Comparison of ENCODE assay signal across 1 cellular context in the genomic region with DNA sequence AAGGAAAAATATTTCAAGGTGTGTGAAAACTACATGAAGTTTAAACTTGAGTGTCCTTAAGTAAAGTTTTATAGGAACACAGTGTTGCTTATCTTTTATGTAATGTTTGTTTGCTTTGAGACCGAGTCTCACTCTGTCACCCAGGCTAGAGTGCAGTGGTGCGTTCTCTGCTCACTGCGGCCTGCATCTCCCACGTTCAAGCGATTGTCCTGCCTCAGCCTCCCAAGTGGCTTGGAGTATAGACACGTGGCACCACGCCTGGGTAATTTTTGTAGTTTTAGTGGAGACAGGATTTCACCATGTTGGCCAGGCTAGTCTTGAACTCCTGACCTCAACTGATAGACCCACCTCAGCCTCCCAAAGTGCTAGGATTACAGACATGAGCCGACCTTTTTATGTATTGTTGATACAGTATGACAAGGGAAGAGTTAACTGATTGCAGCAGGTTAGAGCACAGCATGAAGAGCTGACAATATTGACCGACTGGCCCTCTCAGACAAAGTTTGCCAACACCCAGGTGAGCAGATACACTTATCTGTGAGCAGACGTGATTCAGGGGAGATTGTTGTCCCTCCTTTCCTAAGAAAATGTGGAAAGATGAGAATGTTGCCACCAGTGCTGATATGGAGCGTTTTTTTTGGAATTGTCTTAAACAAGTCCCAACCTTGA.
TF ChIP-seq lines count a peak whose summit lies in the region.

No MANE protein-coding gene starts in this region.

TF ChIP-seq in HepG2, 621 proteins besides CTCF, POLR2A, EP300 and RAD21 (continued from another document and continues in another):
- TF ChIP-seq, protein P1, sequence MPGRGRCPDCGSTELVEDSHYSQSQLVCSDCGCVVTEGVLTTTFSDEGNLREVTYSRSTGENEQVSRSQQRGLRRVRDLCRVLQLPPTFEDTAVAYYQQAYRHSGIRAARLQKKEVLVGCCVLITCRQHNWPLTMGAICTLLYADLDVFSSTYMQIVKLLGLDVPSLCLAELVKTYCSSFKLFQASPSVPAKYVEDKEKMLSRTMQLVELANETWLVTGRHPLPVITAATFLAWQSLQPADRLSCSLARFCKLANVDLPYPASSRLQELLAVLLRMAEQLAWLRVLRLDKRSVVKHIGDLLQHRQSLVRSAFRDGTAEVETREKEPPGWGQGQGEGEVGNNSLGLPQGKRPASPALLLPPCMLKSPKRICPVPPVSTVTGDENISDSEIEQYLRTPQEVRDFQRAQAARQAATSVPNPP (CRISPR knock-in tag; IDR thresholded peaks at IDR 0.05) = 0 out of 2 replicates have a peak, but pooled peaks have one; percentile 38
- TF ChIP-seq ZNF44 (CRISPR knock-in tag; IDR thresholded peaks at IDR 0.05) (0 out of 2 replicates have a peak, but pooled peaks have one; percentile 54), HDAC1 (CRISPR knock-in tag; IDR thresholded peaks at IDR 0.05) (0 out of 2 replicates have a peak, but pooled peaks have one; percentile 45), AHR (CRISPR knock-in tag; IDR thresholded peaks at IDR 0.05) (no peak), PHF20 (CRISPR knock-in tag; IDR thresholded peaks at IDR 0.05) (no peak), HNRNPUL1 (IDR thresholded peaks at IDR 0.05; ENCODE audit: low read depth, low read length) (no peak), ZNF816 (CRISPR knock-in tag; IDR thresholded peaks at IDR 0.05; ENCODE audit: borderline replicate concordance) (no peak), ZBTB38 (CRISPR knock-in tag; IDR thresholded peaks at IDR 0.05) (peak; percentile 86), ZNF205 (CRISPR knock-in tag; IDR thresholded peaks at IDR 0.05) (peak; percentile 92), ZNF577 (CRISPR knock-in tag; IDR thresholded peaks at IDR 0.05; ENCODE audit: borderline replicate concordance, low read depth) (no peak), ZNF317 (CRISPR knock-in tag; IDR thresholded peaks at IDR 0.05) (no peak), BORCS8-MEF2B (CRISPR knock-in tag; IDR thresholded peaks at IDR 0.05) (0 out of 2 replicates have a peak, but pooled peaks have one; percentile 26), SAFB2 (CRISPR knock-in tag; IDR thresholded peaks at IDR 0.05; ENCODE audit: borderline replicate concordance, low read depth) (no peak), ZNF713 (CRISPR knock-in tag; IDR thresholded peaks at IDR 0.05) (no peak), ZNF850 (CRISPR knock-in tag; conservative IDR thresholded peaks at IDR 0.05) (no peak), MAFG (CRISPR knock-in tag; IDR thresholded peaks at IDR 0.05) (no peak), SALL1 (CRISPR knock-in tag; IDR thresholded peaks at IDR 0.05) (peak; percentile 55), CHCHD3 (CRISPR knock-in tag; IDR thresholded peaks at IDR 0.05) (no peak), SOX6 (IDR thresholded peaks at IDR 0.05) (no peak), SOX6 (CRISPR knock-in tag; IDR thresholded peaks at IDR 0.05) (0 out of 2 replicates have a peak, but pooled peaks have one; percentile 14), ZNF10 (CRISPR knock-in tag; IDR thresholded peaks at IDR 0.05; ENCODE audit: borderline replicate concordance, low read depth) (no peak), HOXA9 (CRISPR knock-in tag; IDR thresholded peaks at IDR 0.05; ENCODE audit: borderline replicate concordance) (no peak), ZNF232 (CRISPR knock-in tag; IDR thresholded peaks at IDR 0.05; ENCODE audit: borderline replicate concordance) (no peak), ATM (IDR thresholded peaks at IDR 0.05; ENCODE audit: borderline replicate concordance) (no peak), IRX3 (CRISPR knock-in tag; IDR thresholded peaks at IDR 0.05; ENCODE audit: borderline replicate concordance, low read depth) (no peak), SKI (IDR thresholded peaks at IDR 0.05; ENCODE audit: partially characterized antibody) (no peak), SIN3A (IDR thresholded peaks at IDR 0.05; ENCODE audit: borderline replicate concordance, low read depth, low read length) (no peak), SPEN (CRISPR knock-in tag; IDR thresholded peaks at IDR 0.05; ENCODE audit: low read depth) (no peak), ZNF546 (CRISPR knock-in tag; conservative IDR thresholded peaks at IDR 0.05) (no peak)
- TF ChIP-seq, protein P2, sequence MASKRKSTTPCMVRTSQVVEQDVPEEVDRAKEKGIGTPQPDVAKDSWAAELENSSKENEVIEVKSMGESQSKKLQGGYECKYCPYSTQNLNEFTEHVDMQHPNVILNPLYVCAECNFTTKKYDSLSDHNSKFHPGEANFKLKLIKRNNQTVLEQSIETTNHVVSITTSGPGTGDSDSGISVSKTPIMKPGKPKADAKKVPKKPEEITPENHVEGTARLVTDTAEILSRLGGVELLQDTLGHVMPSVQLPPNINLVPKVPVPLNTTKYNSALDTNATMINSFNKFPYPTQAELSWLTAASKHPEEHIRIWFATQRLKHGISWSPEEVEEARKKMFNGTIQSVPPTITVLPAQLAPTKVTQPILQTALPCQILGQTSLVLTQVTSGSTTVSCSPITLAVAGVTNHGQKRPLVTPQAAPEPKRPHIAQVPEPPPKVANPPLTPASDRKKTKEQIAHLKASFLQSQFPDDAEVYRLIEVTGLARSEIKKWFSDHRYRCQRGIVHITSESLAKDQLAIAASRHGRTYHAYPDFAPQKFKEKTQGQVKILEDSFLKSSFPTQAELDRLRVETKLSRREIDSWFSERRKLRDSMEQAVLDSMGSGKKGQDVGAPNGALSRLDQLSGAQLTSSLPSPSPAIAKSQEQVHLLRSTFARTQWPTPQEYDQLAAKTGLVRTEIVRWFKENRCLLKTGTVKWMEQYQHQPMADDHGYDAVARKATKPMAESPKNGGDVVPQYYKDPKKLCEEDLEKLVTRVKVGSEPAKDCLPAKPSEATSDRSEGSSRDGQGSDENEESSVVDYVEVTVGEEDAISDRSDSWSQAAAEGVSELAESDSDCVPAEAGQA (IDR thresholded peaks at IDR 0.05; ENCODE audit: low read depth) = no peak
- TF ChIP-seq, protein P2 (CRISPR knock-in tag; IDR thresholded peaks at IDR 0.05; ENCODE audit: borderline replicate concordance) = no peak
- TF ChIP-seq, protein P3, sequence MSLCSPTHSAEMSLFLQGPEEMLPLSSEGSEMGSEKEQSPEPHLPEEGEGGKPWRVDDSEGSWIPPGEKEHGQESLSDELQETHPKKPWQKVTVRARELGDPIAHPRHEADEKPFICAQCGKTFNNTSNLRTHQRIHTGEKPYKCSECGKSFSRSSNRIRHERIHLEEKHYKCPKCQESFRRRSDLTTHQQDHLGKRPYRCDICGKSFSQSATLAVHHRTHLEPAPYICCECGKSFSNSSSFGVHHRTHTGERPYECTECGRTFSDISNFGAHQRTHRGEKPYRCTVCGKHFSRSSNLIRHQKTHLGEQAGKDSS (CRISPR knock-in tag; IDR thresholded peaks at IDR 0.05; ENCODE audit: borderline replicate concordance, low read depth) = no peak
- TF ChIP-seq, protein P4, sequence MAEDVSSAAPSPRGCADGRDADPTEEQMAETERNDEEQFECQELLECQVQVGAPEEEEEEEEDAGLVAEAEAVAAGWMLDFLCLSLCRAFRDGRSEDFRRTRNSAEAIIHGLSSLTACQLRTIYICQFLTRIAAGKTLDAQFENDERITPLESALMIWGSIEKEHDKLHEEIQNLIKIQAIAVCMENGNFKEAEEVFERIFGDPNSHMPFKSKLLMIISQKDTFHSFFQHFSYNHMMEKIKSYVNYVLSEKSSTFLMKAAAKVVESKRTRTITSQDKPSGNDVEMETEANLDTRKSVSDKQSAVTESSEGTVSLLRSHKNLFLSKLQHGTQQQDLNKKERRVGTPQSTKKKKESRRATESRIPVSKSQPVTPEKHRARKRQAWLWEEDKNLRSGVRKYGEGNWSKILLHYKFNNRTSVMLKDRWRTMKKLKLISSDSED (CRISPR knock-in tag; IDR thresholded peaks at IDR 0.05) = no peak
- TF ChIP-seq, protein P5, sequence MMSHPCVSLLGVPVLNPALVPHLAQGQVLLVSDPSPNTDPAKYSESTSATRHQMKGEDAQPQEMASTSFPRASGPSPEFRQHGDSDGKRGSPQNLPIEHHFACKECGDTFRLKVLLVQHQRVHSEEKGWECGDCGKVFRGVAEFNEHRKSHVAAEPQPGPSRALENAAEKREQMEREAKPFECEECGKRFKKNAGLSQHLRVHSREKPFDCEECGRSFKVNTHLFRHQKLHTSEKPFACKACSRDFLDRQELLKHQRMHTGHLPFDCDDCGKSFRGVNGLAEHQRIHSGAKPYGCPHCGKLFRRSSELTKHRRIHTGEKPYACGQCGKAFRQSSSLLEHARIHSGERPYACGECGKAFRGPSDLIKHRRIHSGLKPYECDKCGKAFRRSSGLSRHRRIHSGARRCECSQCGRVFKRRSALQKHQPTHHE (CRISPR knock-in tag; IDR thresholded peaks at IDR 0.05; ENCODE audit: borderline replicate concordance) = no peak
- TF ChIP-seq, protein P6, sequence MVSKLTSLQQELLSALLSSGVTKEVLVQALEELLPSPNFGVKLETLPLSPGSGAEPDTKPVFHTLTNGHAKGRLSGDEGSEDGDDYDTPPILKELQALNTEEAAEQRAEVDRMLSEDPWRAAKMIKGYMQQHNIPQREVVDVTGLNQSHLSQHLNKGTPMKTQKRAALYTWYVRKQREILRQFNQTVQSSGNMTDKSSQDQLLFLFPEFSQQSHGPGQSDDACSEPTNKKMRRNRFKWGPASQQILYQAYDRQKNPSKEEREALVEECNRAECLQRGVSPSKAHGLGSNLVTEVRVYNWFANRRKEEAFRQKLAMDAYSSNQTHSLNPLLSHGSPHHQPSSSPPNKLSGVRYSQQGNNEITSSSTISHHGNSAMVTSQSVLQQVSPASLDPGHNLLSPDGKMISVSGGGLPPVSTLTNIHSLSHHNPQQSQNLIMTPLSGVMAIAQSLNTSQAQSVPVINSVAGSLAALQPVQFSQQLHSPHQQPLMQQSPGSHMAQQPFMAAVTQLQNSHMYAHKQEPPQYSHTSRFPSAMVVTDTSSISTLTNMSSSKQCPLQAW (CRISPR knock-in tag; IDR thresholded peaks at IDR 0.05) = 0 out of 2 replicates have a peak, but pooled peaks have one; percentile 20
- TF ChIP-seq, protein P7, sequence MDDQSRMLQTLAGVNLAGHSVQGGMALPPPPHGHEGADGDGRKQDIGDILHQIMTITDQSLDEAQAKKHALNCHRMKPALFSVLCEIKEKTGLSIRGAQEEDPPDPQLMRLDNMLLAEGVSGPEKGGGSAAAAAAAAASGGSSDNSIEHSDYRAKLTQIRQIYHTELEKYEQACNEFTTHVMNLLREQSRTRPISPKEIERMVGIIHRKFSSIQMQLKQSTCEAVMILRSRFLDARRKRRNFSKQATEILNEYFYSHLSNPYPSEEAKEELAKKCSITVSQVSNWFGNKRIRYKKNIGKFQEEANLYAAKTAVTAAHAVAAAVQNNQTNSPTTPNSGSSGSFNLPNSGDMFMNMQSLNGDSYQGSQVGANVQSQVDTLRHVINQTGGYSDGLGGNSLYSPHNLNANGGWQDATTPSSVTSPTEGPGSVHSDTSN (CRISPR knock-in tag; IDR thresholded peaks at IDR 0.05; ENCODE audit: borderline replicate concordance) = no peak
- TF ChIP-seq, protein P8, sequence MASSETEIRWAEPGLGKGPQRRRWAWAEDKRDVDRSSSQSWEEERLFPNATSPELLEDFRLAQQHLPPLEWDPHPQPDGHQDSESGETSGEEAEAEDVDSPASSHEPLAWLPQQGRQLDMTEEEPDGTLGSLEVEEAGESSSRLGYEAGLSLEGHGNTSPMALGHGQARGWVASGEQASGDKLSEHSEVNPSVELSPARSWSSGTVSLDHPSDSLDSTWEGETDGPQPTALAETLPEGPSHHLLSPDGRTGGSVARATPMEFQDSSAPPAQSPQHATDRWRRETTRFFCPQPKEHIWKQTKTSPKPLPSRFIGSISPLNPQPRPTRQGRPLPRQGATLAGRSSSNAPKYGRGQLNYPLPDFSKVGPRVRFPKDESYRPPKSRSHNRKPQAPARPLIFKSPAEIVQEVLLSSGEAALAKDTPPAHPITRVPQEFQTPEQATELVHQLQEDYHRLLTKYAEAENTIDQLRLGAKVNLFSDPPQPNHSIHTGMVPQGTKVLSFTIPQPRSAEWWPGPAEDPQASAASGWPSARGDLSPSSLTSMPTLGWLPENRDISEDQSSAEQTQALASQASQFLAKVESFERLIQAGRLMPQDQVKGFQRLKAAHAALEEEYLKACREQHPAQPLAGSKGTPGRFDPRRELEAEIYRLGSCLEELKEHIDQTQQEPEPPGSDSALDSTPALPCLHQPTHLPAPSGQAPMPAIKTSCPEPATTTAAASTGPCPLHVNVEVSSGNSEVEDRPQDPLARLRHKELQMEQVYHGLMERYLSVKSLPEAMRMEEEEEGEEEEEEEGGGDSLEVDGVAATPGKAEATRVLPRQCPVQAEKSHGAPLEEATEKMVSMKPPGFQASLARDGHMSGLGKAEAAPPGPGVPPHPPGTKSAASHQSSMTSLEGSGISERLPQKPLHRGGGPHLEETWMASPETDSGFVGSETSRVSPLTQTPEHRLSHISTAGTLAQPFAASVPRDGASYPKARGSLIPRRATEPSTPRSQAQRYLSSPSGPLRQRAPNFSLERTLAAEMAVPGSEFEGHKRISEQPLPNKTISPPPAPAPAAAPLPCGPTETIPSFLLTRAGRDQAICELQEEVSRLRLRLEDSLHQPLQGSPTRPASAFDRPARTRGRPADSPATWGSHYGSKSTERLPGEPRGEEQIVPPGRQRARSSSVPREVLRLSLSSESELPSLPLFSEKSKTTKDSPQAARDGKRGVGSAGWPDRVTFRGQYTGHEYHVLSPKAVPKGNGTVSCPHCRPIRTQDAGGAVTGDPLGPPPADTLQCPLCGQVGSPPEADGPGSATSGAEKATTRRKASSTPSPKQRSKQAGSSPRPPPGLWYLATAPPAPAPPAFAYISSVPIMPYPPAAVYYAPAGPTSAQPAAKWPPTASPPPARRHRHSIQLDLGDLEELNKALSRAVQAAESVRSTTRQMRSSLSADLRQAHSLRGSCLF (CRISPR knock-in tag; IDR thresholded peaks at IDR 0.05; ENCODE audit: borderline replicate concordance) = no peak
- TF ChIP-seq, protein P9, sequence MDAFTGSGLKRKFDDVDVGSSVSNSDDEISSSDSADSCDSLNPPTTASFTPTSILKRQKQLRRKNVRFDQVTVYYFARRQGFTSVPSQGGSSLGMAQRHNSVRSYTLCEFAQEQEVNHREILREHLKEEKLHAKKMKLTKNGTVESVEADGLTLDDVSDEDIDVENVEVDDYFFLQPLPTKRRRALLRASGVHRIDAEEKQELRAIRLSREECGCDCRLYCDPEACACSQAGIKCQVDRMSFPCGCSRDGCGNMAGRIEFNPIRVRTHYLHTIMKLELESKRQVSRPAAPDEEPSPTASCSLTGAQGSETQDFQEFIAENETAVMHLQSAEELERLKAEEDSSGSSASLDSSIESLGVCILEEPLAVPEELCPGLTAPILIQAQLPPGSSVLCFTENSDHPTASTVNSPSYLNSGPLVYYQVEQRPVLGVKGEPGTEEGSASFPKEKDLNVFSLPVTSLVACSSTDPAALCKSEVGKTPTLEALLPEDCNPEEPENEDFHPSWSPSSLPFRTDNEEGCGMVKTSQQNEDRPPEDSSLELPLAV (CRISPR knock-in tag; conservative IDR thresholded peaks at IDR 0.05; ENCODE audit: low read depth) = no peak
